ENCODE assay signal across 8 cellular contexts in the genomic region with DNA sequence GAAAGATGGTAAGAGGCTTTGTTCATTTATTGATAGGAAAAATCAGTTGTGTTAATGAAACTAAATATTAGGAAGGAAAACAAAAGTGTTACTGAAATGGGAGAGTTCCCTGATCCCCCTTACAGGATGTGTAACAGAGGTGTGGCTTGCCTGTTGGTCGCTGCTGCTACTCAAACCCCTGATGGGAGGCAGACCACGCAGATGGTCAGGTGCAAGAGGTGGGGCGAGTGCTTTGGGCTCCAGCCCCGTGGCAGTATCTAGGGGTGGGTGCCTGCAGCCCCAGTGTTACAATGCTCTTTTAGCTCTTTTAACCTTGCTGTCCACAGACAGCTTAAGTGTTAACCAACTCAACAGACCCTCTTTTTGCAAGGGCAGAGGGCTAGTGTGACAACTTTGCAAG.
"Had no signal": no experiment of that assay in that cellular context is flagged by ENCODE, and none has a peak within 500 bp of the region (broad histone marks: within the 10 kb centered on the region; RNA-seq: fewer than 3 reads in every experiment).

No MANE protein-coding gene starts in this region.

- H3K36me3 ChIP-seq: HAP-1 had no signal

- H3K4me2 ChIP-seq: GM23338 had no signal

- H3K4me1 ChIP-seq: HAP-1 had no signal

- H3K27ac Mint-ChIP-seq: GM23338, HFFc6 had no signal

- ATAC-seq: GM23338, HCT116, HepG2, K562 had no signal

- H3K4me1 Mint-ChIP-seq: GM23338 had no signal

- H3K4me3 ChIP-seq: GM23338, HAP-1, K562 had no signal

- H3K9me3 ChIP-seq: HAP-1 had no signal

- H3K4me3 Mint-ChIP-seq: GM23338, HFFc6 had no signal

- DNase-seq: H7, HFFc6 had no signal

- H3K27ac ChIP-seq: HL-60 had no signal

- H2AFZ ChIP-seq: GM23338 had no signal

- FAIRE-seq: HepG2, K562 had no signal
